Comparison of ENCODE assay signal across 1 cellular context in the genomic region with DNA sequence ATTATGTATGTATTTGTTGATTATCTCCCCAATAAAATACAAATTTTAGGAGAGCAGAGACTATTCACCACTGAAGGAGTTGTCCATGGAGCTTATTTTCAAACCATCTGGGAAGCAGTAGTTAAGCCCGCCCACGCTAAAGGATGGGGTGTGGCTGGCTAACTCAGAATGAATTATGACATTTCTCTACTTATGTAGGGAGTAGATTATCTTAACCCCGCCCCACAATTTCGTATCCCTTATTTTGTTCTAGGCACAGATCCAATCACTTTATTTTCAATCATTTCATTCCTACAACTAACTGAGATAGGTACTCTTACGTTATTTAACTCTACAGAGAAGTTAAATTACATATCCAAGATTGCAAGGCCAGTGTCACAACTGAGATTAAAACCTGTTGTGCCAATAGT.
TF ChIP-seq lines count a peak whose summit lies in the region.

No MANE protein-coding gene starts in this region.

TF ChIP-seq in endothelial cell of umbilical vein, 7 proteins besides CTCF, POLR2A, EP300 and RAD21:
- no peak for TF ChIP-seq JUN (IDR thresholded peaks at IDR 0.05; ENCODE audit: borderline replicate concordance, insufficient read depth, insufficient read length, low read depth)
- TF ChIP-seq EZH2 (IDR thresholded peaks at IDR 0.05; ENCODE audit: borderline replicate concordance, low read depth, low read length, severe bottlenecking): no peak
- TF ChIP-seq GATA2 (IDR thresholded peaks at IDR 0.05; ENCODE audit: insufficient read depth, insufficient read length, low read depth, low read length): no peak
- TF ChIP-seq, protein P1, sequence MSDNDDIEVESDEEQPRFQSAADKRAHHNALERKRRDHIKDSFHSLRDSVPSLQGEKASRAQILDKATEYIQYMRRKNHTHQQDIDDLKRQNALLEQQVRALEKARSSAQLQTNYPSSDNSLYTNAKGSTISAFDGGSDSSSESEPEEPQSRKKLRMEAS (IDR thresholded peaks at IDR 0.05; ENCODE audit: insufficient read depth, insufficient read length): no peak
- TF ChIP-seq MYC (IDR thresholded peaks at IDR 0.05; ENCODE audit: low read depth, low read length): no peak
- TF ChIP-seq POLR2AphosphoS5 (IDR thresholded peaks at IDR 0.05; ENCODE audit: insufficient read depth, low read depth, low read length): no peak
- TF ChIP-seq FOS (IDR thresholded peaks at IDR 0.05; ENCODE audit: borderline replicate concordance, insufficient read depth, low read length): no peak
